ENCODE assay signal across 14 cellular contexts in genomic region chr14:78455896-78456435, GRCh38.
DNase-seq lines count a peak whose midpoint lies in the region; ATAC-seq and TF ChIP-seq lines count a peak whose summit lies in the region.
"Had no signal": no experiment of that assay in that cellular context is flagged by ENCODE, and none has a peak within 500 bp of the region (broad histone marks: within the 10 kb centered on the region; RNA-seq: fewer than 3 reads in every experiment).

No MANE protein-coding gene starts in this region.

- DNase-seq in GM06990 (ENCODE audit: extremely low read depth, insufficient read length) (peak; percentile 20), GM19238 (ENCODE audit: insufficient read length, low spot score) (peak; percentile 8), NOMO-1 (lab: John Stamatoyannopoulos, UW; ENCODE audit: unreplicated experiment in 2 of 2) (peak; percentile 25 to 68), stomach (no peak)
- DNase-seq in stimulated activated CD4-positive, alpha-beta T cell treated with anti-CD3 and anti-CD28 coated beads, Interleukin-4, amount 100 ng/mL, for 4 hours = no peak
- DNase-seq: dermis blood vessel endothelial cell; foreskin keratinocyte; NCI-H1048; NCI-H524; stimulated activated naive B cell treated with anti-CD40 and anti-IgM and Interleukin-4, amounts not matched to agents 10 μg/mL and 1 μg/mL and 100 μg/mL, for 72 hours; T-cell had no signal

- no peak for TF ChIP-seq POLR2A in stomach (IDR thresholded peaks at IDR 0.05)

- intact Hi-C loops in stomach (cut with DNase I; ENCODE audit: low total_unique reads) = no loop called here

- no peak overlapping the region for H3K27ac ChIP-seq in stomach
- H3K27ac ChIP-seq: foreskin keratinocyte had no signal

- TF ChIP-seq EP300 in stomach (IDR thresholded peaks at IDR 0.05) = no peak

- H3K4me3 ChIP-seq in GM06990 (replicated peaks; ENCODE audit: low read depth, low read length) = no peak overlapping the region
- H3K4me3 ChIP-seq in stomach = no peak overlapping the region

- H3K27me3 ChIP-seq in GM06990 (replicated peaks; ENCODE audit: control insufficient read depth, insufficient read depth, low read length) = no peaks in the 10 kb centered on the region
- H3K27me3 ChIP-seq in stomach = no peaks in the 10 kb centered on the region
- H3K27me3 ChIP-seq: foreskin keratinocyte had no signal

- ATAC-seq in HG02870 (IDR thresholded peaks at IDR 0.05; ENCODE audit: unreplicated experiment) (peak; percentile 80), esophagus mucosa (no peak), GM19455 (IDR thresholded peaks at IDR 0.05; ENCODE audit: unreplicated experiment) (no peak)
- ATAC-seq: foreskin keratinocyte; stimulated activated naive B cell treated with anti-CD40 and anti-IgM and Interleukin-4, amounts not matched to agents 10 μg/mL and 1 μg/mL and 100 μg/mL, for 72 hours; T-cell had no signal

- H3K9me3 ChIP-seq in stomach = no peaks in the 10 kb centered on the region

- no peaks in the 10 kb centered on the region for H3K36me3 ChIP-seq in GM06990 (ENCODE audit: control insufficient read depth, insufficient read depth, low read length)
- no peaks in the 10 kb centered on the region for H3K36me3 ChIP-seq in stomach

- TF ChIP-seq CTCF in GM06990 (IDR thresholded peaks at IDR 0.05; ENCODE audit: insufficient read depth, low read length, poor library complexity, severe bottlenecking) (no peak), stomach (IDR thresholded peaks at IDR 0.05) (no peak)

- H3K4me1 ChIP-seq in stomach = no peaks in the 10 kb centered on the region
- H3K4me1 ChIP-seq: foreskin keratinocyte had no signal

- WGBS in stomach, 5 donors = 55 to 66% (median 57%) methylated on average over 6 of the region's 6 CpGs

Comparison
In these comparisons a context has a peak if more than half of its experiments do, and no peak if none do; other contexts are left out.
1. DNase-seq: peak in GM06990 (single experiment), GM19238 (single experiment) and NOMO-1 (2 of 2); none in stomach (single experiment) and stimulated activated CD4-positive, alpha-beta T cell treated with anti-CD3 and anti-CD28 coated beads, Interleukin-4, amount 100 ng/mL, for 4 hours (0 of 2).